ENCODE assay signal across 2 cellular contexts in genomic region chr1:23719162-23719820, GRCh38.
TF ChIP-seq lines count a peak whose summit lies in the region.

No MANE protein-coding gene starts in this region.

TF ChIP-seq in SK-N-SH, 30 proteins besides CTCF, POLR2A, EP300 and RAD21 (continued from another document):
- TF ChIP-seq TCF12 (IDR thresholded peaks at IDR 0.05) = peak; percentile 16; the same call in 1 of the 2 replicates
- TF ChIP-seq USF1 (IDR thresholded peaks at IDR 0.05; ENCODE audit: borderline replicate concordance, low read depth) = no peak
- TF ChIP-seq FOSL2 (IDR thresholded peaks at IDR 0.05; ENCODE audit: borderline replicate concordance, low read depth) = 0 out of 2 replicates have a peak, but pooled peaks have one; percentile 7
- no peak for TF ChIP-seq USF2 (IDR thresholded peaks at IDR 0.05; ENCODE audit: borderline replicate concordance, low read depth, low read length)
- 0 out of 2 replicates have a peak, but pooled peaks have one; percentile 12 for TF ChIP-seq PBX3 (IDR thresholded peaks at IDR 0.05)
- TF ChIP-seq GATA2 (CRISPR knock-in tag; IDR thresholded peaks at IDR 0.05) = no peak
- TF ChIP-seq CHD2 (IDR thresholded peaks at IDR 0.05; ENCODE audit: low read length, partially characterized antibody) = no peak

TF ChIP-seq in SK-N-SH treated with all-trans-retinoic acid at 6 μM for 48 hours, 23 proteins besides CTCF, POLR2A, EP300 and RAD21 (continued from another document):
- TF ChIP-seq TSHZ2 (CRISPR knock-in tag; IDR thresholded peaks at IDR 0.05) (no peak), POU6F1 (CRISPR knock-in tag; IDR thresholded peaks at IDR 0.05; ENCODE audit: borderline replicate concordance, low read depth) (no peak), ZFP30 (CRISPR knock-in tag; IDR thresholded peaks at IDR 0.05) (no peak), TOX (CRISPR knock-in tag; IDR thresholded peaks at IDR 0.05; ENCODE audit: borderline replicate concordance) (no peak), ZNF565 (CRISPR knock-in tag; conservative IDR thresholded peaks at IDR 0.05; ENCODE audit: low read depth) (no peak), SNAI2 (CRISPR knock-in tag; IDR thresholded peaks at IDR 0.05) (no peak), RARB (CRISPR knock-in tag; IDR thresholded peaks at IDR 0.05) (no peak), PATZ1 (CRISPR knock-in tag; IDR thresholded peaks at IDR 0.05; ENCODE audit: borderline replicate concordance) (no peak), GLIS3 (CRISPR knock-in tag; IDR thresholded peaks at IDR 0.05) (no peak), CSRNP3 (CRISPR knock-in tag; IDR thresholded peaks at IDR 0.05) (no peak), ZFP3 (CRISPR knock-in tag; IDR thresholded peaks at IDR 0.05) (no peak), CREB5 (CRISPR knock-in tag; IDR thresholded peaks at IDR 0.05; ENCODE audit: low read depth) (no peak)
